ENCODE assay signal across 19 cellular contexts in genomic region chr11:6630632-6631291, GRCh38. TPM values are rescaled to one million over a fixed set of nuclear protein-coding genes. Genes with fewer than 3 reads are reported as not detected.
A peak's percentile ranks its signal among the peaks of the same experiment; 100 is the strongest.
DNase-seq lines count a peak whose midpoint lies in the region; ATAC-seq and TF ChIP-seq lines count a peak whose summit lies in the region.
"Had no signal": no experiment of that assay in that cellular context is flagged by ENCODE, and none has a peak within 500 bp of the region (broad histone marks: within the 10 kb centered on the region; RNA-seq: fewer than 3 reads in every experiment).

No MANE protein-coding gene starts in this region.

- H3K36me3 ChIP-seq in CD8-positive, alpha-beta T cell (ENCODE audit: insufficient read depth, low read length) = peaks cover 5% of the 10 kb centered on the region
- H3K36me3 ChIP-seq in HUES48 (ENCODE audit: control insufficient read depth, insufficient read depth, low read length) (peaks cover 16% of the 10 kb centered on the region), esophagus (ENCODE audit: control insufficient read depth in 2 of 2, insufficient read depth in 2 of 2, low read length in 1 of 2) (peaks cover 0 to 11% of the 10 kb centered on the region in 2 donors), mucosa of stomach (ENCODE audit: control insufficient read depth, insufficient read depth, low read length) (no peaks in the 10 kb centered on the region)
- H3K36me3 ChIP-seq: neutrophil had no signal

- no peak for TF ChIP-seq CTCF in CD8-positive, alpha-beta T cell (IDR thresholded peaks at IDR 0.05)
- TF ChIP-seq CTCF in Calu3 (IDR thresholded peaks at IDR 0.05; ENCODE audit: unreplicated experiment) = no peak

- H3K4me1 ChIP-seq in CD8-positive, alpha-beta T cell (ENCODE audit: insufficient read depth, low read length) = peaks cover 17% of the 10 kb centered on the region
- H3K4me1 ChIP-seq in HUES48 (ENCODE audit: control insufficient read depth, insufficient read depth, low read length) (no peaks in the 10 kb centered on the region), esophagus (ENCODE audit: control insufficient read depth in 2 of 2, insufficient read depth in 2 of 2, low read length in 1 of 2) (peaks cover 2 to 7% of the 10 kb centered on the region in 2 donors), mucosa of stomach (ENCODE audit: control insufficient read depth, insufficient read depth, low read length) (peaks cover 9% of the 10 kb centered on the region)

- POLR2A ChIA-PET in CD8-positive, alpha-beta T cell (lab: Charles Lee) = interaction anchor here (0.9 to 1.6 kb wide), 2 partner anchors 10 to 19 kb away, joined by 3 to 8 read pairs; partner anchors contain the start of gene TAF10

- no peak overlapping the region for H3K27ac ChIP-seq in CD8-positive, alpha-beta T cell (ENCODE audit: low read depth, low read length)
- H3K27ac ChIP-seq in HUES48 (ENCODE audit: low read depth, low read length) = no peak overlapping the region
- H3K27ac ChIP-seq in esophagus (ENCODE audit: low read depth in 2 of 2, low read length in 1 of 2) = no peak overlapping the region
- H3K27ac ChIP-seq: neutrophil, PC-9, SK-N-MC had no signal

- intact Hi-C loops in CD8-positive, alpha-beta T cell (cut with DNase I, micrococcal nuclease) = no loop called here
- intact Hi-C loops in Calu3 (cut with micrococcal nuclease; ENCODE audit: unreplicated experiment) = no loop called here

- no TSS peak for BruUV-seq in Calu3 (replicated peaks; lab: Mats Ljungman, UMichigan)

- H3K9ac ChIP-seq in HUES48 (ENCODE audit: low read depth, low read length) = no peak overlapping the region
- H3K9ac ChIP-seq in mucosa of stomach (ENCODE audit: low read length) = peak overlapping the region; percentile 7

- H3K36me3 Mint-ChIP-seq in CD8-positive, alpha-beta T cell = peaks cover 60% of the 10 kb centered on the region
- peaks cover 5% of the 10 kb centered on the region for H3K36me3 Mint-ChIP-seq in Calu3 (ENCODE audit: insufficient read depth, unreplicated experiment)
- H3K36me3 Mint-ChIP-seq: activated naive CD8-positive, alpha-beta T cell treated with anti-CD3 and anti-CD28 coated beads, Interleukin-2, amount 10 ng/mL, durations not matched to agents 7 days and 5 days had no signal

- no peak for DNase-seq in CD8-positive, alpha-beta T cell
- DNase-seq in Calu3 (no peak), NCI-H69 (lab: John Stamatoyannopoulos, UW) (no peak), DMS114 treated with DMSO at 0.1 percent for 48 hours (lab: John Stamatoyannopoulos, UW; ENCODE audit: unreplicated experiment) (no peak)
- DNase-seq: activated CD4-positive, alpha-beta T cell treated with anti-CD3 and anti-CD28 coated beads, Interleukin-2, amount 10 ng/mL, durations not matched to agents 7 days and 5 days; activated naive CD8-positive, alpha-beta T cell treated with anti-CD3 and anti-CD28 coated beads, Interleukin-2, amount 10 ng/mL, durations not matched to agents 7 days and 5 days; activated T-cell treated with anti-CD3 and anti-CD28 coated beads for 4 hours; COR-L47; foreskin melanocyte; NCI-H187 treated with DMSO at 0.1 percent for 48 hours; PC-9; substantia nigra had no signal

- peak overlapping the region; percentile 22 for H3K27ac Mint-ChIP-seq in CD8-positive, alpha-beta T cell
- no peak overlapping the region for H3K27ac Mint-ChIP-seq in Calu3 (ENCODE audit: unreplicated experiment)
- H3K27ac Mint-ChIP-seq: activated CD4-positive, alpha-beta T cell treated with anti-CD3 and anti-CD28 coated beads, Interleukin-2, amount 10 ng/mL, durations not matched to agents 7 days and 5 days had no signal

- H3K27me3 Mint-ChIP-seq in CD8-positive, alpha-beta T cell (ENCODE audit: low read depth) = no peaks in the 10 kb centered on the region
- peaks cover 39% of the 10 kb centered on the region for H3K27me3 Mint-ChIP-seq in Calu3 (ENCODE audit: unreplicated experiment)
- H3K27me3 Mint-ChIP-seq: activated CD4-positive, alpha-beta T cell treated with anti-CD3 and anti-CD28 coated beads, Interleukin-2, amount 10 ng/mL, durations not matched to agents 7 days and 5 days; activated naive CD8-positive, alpha-beta T cell treated with anti-CD3 and anti-CD28 coated beads, Interleukin-2, amount 10 ng/mL, durations not matched to agents 7 days and 5 days had no signal

- H3K9me3 ChIP-seq in CD8-positive, alpha-beta T cell (ENCODE audit: low read length) = no peaks in the 10 kb centered on the region
- no peaks in the 10 kb centered on the region for H3K9me3 ChIP-seq in HUES48 (ENCODE audit: control insufficient read depth, insufficient read depth, low read length)
- H3K9me3 ChIP-seq in esophagus (ENCODE audit: control insufficient read depth in 2 of 2, insufficient read depth in 1 of 2, low read depth in 1 of 2, low read length in 1 of 2) = peaks cover 0 to 6% of the 10 kb centered on the region in 2 donors
- no peaks in the 10 kb centered on the region for H3K9me3 ChIP-seq in mucosa of stomach (ENCODE audit: control insufficient read depth, low read length)
- H3K9me3 ChIP-seq: neutrophil had no signal

- CTCF ChIA-PET in CD8-positive, alpha-beta T cell (lab: Charles Lee) = interaction anchor here (0.8 to 1.2 kb wide), 3 partner anchors 51 to 125 kb away, joined by 3 to 5 read pairs (median 3); partner anchors contain the start of gene MRPL17
- CTCF ChIA-PET in Calu3 (lab: Charles Lee) = no interaction called here

- no peak for ATAC-seq in CD8-positive, alpha-beta T cell
- no peak for ATAC-seq in GM21786 (IDR thresholded peaks at IDR 0.05; ENCODE audit: unreplicated experiment)
- ATAC-seq: right cardiac atrium had no signal

- H3K9me3 Mint-ChIP-seq in CD8-positive, alpha-beta T cell = no peaks in the 10 kb centered on the region
- no peaks in the 10 kb centered on the region for H3K9me3 Mint-ChIP-seq in Calu3 (ENCODE audit: low read depth, unreplicated experiment)
- H3K9me3 Mint-ChIP-seq: activated CD4-positive, alpha-beta T cell treated with anti-CD3 and anti-CD28 coated beads, Interleukin-2, amount 10 ng/mL, durations not matched to agents 7 days and 5 days; activated naive CD8-positive, alpha-beta T cell treated with anti-CD3 and anti-CD28 coated beads, Interleukin-2, amount 10 ng/mL, durations not matched to agents 7 days and 5 days had no signal

- 46 to 55% methylated on average over 26 to 28 of the region's 28 CpGs for WGBS in esophagus, 2 donors

- no peak overlapping the region for H3K4me3 ChIP-seq in CD8-positive, alpha-beta T cell (ENCODE audit: low read depth, low read length)
- peak overlapping the region; percentile 64 for H3K4me3 ChIP-seq in HUES48 (ENCODE audit: low read depth, low read length)
- H3K4me3 ChIP-seq in esophagus (ENCODE audit: low read depth in 1 of 2, low read length in 2 of 2) = peak overlapping the region; percentile 23
- peak overlapping the region; percentile 6 for H3K4me3 ChIP-seq in mucosa of stomach (ENCODE audit: low read length)
- H3K4me3 ChIP-seq: PC-9, SK-N-MC had no signal

- H3K4me3 Mint-ChIP-seq in CD8-positive, alpha-beta T cell = no peak overlapping the region
- H3K4me3 Mint-ChIP-seq in Calu3 (ENCODE audit: low read depth, unreplicated experiment) = no peak overlapping the region
- H3K4me3 Mint-ChIP-seq: activated CD4-positive, alpha-beta T cell treated with anti-CD3 and anti-CD28 coated beads, Interleukin-2, amount 10 ng/mL, durations not matched to agents 7 days and 5 days; activated naive CD8-positive, alpha-beta T cell treated with anti-CD3 and anti-CD28 coated beads, Interleukin-2, amount 10 ng/mL, durations not matched to agents 7 days and 5 days had no signal

- H3K27me3 ChIP-seq in CD8-positive, alpha-beta T cell (ENCODE audit: insufficient read depth, low read length) = no peaks in the 10 kb centered on the region
- H3K27me3 ChIP-seq in HUES48 (ENCODE audit: control insufficient read depth, insufficient read depth, low read length) (peaks cover 30% of the 10 kb centered on the region), esophagus (ENCODE audit: control insufficient read depth in 1 of 2, insufficient read depth in 2 of 2, low read length in 2 of 2) (no peaks in the 10 kb centered on the region), mucosa of stomach (ENCODE audit: control insufficient read depth, insufficient read depth, low read length) (no peaks in the 10 kb centered on the region)
- H3K27me3 ChIP-seq: neutrophil had no signal

- peaks cover 17% of the 10 kb centered on the region for H3K4me1 Mint-ChIP-seq in CD8-positive, alpha-beta T cell (ENCODE audit: low read depth)
- no peaks in the 10 kb centered on the region for H3K4me1 Mint-ChIP-seq in Calu3 (ENCODE audit: low read depth, unreplicated experiment)

RNA-seq across cellular contexts. Expression of gene TPP1, which starts 11.5 kb away (rescaled TPM):
- total RNA-seq in CD8-positive, alpha-beta T cell = 10 to 100 TPM; 31.1 to 34.8 TPM
- 10 to 100 TPM; 18.6 to 20.9 TPM for polyA plus RNA-seq in esophagus
- 70.6 and 71.5 TPM in 2 replicates for total RNA-seq in Calu3 (2022)

RNA-seq across cellular contexts. Expression of gene TAF10, which starts 18.7 kb away (rescaled TPM):
- 100 to 1,000 TPM; 158 to 161 TPM for total RNA-seq in CD8-positive, alpha-beta T cell
- 10 to 100 TPM; 83.0 to 93.7 TPM for polyA plus RNA-seq in esophagus
- 175 and 187 TPM in 2 replicates for total RNA-seq in Calu3 (2022)

RNA-seq across cellular contexts. Expression of gene DCHS1, which starts 24.8 kb away (rescaled TPM):
- total RNA-seq in CD8-positive, alpha-beta T cell = 10 to 100 TPM; 11.1 TPM
- polyA plus RNA-seq in esophagus = 1 to 10 TPM; 1.7 to 2.0 TPM
- total RNA-seq in Calu3 (2022) = 0.02 TPM in 1 of 2 replicates, not detected in the other

RNA-seq across cellular contexts. Expression of gene ILK, which starts 27.2 kb away (rescaled TPM):
- total RNA-seq in CD8-positive, alpha-beta T cell = 10 to 100 TPM; 26.6 to 31.6 TPM
- polyA plus RNA-seq in esophagus = 10 to 100 TPM; 63.3 to 91.0 TPM
- 85.7 and 87.0 TPM in 2 replicates for total RNA-seq in Calu3 (2022)

RNA-seq across cellular contexts. Expression of gene RRP8, which starts 27.3 kb away (rescaled TPM):
- total RNA-seq in CD8-positive, alpha-beta T cell = 10 to 100 TPM; 29.1 to 31.3 TPM
- 10 to 100 TPM; 12.4 to 12.6 TPM for polyA plus RNA-seq in esophagus
- 17.4 and 22.8 TPM in 2 replicates for total RNA-seq in Calu3 (2022)

Comparison
In these comparisons a context has a peak if more than half of its experiments do, and no peak if none do; other contexts are left out.
1. RNA of gene DCHS1, which starts 24.8 kb away (total RNA-seq): 11.1 TPM in CD8-positive, alpha-beta T cell; 0.02 TPM in Calu3; every median in the first group is over 10 times any median in the second.